In the genomic region with DNA sequence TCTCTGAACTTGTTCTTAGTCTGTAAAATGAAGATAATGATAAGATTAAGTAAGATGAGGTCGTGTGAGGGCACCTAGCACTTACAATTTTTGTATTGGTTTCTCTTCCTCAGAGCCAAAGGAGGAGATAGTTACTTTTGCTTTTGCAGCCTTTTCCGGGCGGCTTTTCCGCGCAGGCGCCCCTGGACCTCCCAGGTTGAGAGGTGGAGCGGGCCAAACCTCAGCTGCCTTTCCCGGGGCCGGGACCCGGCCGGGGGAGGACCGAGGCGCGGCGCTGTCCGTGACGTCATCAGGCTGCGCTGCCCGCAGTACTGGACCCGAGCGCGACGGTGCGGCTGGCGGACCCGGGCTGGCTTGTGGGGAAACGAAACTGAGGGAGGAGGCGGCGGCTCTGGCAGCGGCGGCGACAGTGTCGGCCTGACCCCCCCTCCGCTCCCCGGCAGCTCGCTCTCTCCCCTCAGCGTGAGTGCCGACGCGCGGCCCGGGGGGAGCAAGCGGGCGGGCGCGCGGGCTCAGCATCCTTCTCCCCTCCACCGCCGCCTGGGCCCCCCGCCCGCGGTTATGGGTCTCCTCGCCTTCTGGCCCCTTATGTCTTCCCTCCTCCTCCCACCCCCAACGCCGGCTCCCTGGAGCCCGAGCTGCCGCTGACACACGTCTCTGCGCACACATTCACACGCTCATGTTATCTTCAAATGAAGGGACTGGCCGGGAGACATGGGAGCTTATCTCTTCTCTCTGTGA, we compare ENCODE assay signal across 1 cellular context.
TF ChIP-seq lines count a peak whose summit lies in the region.

A gene with protein sequence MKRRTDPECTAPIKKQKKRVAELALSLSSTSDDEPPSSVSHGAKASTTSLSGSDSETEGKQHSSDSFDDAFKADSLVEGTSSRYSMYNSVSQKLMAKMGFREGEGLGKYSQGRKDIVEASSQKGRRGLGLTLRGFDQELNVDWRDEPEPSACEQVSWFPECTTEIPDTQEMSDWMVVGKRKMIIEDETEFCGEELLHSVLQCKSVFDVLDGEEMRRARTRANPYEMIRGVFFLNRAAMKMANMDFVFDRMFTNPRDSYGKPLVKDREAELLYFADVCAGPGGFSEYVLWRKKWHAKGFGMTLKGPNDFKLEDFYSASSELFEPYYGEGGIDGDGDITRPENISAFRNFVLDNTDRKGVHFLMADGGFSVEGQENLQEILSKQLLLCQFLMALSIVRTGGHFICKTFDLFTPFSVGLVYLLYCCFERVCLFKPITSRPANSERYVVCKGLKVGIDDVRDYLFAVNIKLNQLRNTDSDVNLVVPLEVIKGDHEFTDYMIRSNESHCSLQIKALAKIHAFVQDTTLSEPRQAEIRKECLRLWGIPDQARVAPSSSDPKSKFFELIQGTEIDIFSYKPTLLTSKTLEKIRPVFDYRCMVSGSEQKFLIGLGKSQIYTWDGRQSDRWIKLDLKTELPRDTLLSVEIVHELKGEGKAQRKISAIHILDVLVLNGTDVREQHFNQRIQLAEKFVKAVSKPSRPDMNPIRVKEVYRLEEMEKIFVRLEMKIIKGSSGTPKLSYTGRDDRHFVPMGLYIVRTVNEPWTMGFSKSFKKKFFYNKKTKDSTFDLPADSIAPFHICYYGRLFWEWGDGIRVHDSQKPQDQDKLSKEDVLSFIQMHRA (plus strand): TSS at position 306 of the 741 bp plus-strand sequence. CDS start 2,409 bp downstream, outside the sequence.

TF ChIP-seq in K562, 482 proteins besides CTCF, POLR2A, EP300 and RAD21 (continued from another document and continues in another):
- TF ChIP-seq, protein P1, sequence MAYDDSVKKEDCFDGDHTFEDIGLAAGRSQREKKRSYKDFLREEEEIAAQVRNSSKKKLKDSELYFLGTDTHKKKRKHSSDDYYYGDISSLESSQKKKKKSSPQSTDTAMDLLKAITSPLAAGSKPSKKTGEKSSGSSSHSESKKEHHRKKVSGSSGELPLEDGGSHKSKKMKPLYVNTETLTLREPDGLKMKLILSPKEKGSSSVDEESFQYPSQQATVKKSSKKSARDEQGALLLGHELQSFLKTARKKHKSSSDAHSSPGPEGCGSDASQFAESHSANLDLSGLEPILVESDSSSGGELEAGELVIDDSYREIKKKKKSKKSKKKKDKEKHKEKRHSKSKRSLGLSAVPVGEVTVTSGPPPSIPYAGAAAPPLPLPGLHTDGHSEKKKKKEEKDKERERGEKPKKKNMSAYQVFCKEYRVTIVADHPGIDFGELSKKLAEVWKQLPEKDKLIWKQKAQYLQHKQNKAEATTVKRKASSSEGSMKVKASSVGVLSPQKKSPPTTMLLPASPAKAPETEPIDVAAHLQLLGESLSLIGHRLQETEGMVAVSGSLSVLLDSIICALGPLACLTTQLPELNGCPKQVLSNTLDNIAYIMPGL (CRISPR knock-in tag; IDR thresholded peaks at IDR 0.05) = no peak
- TF ChIP-seq, protein P2, sequence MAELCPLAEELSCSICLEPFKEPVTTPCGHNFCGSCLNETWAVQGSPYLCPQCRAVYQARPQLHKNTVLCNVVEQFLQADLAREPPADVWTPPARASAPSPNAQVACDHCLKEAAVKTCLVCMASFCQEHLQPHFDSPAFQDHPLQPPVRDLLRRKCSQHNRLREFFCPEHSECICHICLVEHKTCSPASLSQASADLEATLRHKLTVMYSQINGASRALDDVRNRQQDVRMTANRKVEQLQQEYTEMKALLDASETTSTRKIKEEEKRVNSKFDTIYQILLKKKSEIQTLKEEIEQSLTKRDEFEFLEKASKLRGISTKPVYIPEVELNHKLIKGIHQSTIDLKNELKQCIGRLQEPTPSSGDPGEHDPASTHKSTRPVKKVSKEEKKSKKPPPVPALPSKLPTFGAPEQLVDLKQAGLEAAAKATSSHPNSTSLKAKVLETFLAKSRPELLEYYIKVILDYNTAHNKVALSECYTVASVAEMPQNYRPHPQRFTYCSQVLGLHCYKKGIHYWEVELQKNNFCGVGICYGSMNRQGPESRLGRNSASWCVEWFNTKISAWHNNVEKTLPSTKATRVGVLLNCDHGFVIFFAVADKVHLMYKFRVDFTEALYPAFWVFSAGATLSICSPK (IDR thresholded peaks at IDR 0.05; ENCODE audit: borderline replicate concordance) = no peak
- TF ChIP-seq ARID2 (IDR thresholded peaks at IDR 0.05) (no peak), ZFPM2 (CRISPR knock-in tag; IDR thresholded peaks at IDR 0.05) (peak; percentile 73; the same call in 1 of the 2 replicates), RFX5 (IDR thresholded peaks at IDR 0.05; ENCODE audit: low read depth, low read length) (peak; percentile 80), ESRRA (IDR thresholded peaks at IDR 0.05; ENCODE audit: borderline replicate concordance, low read depth) (peak; percentile 84), KDM2B (CRISPR knock-in tag; IDR thresholded peaks at IDR 0.05) (0 out of 2 replicates have a peak, but pooled peaks have one; percentile 50), ETV6 (IDR thresholded peaks at IDR 0.05; ENCODE audit: borderline replicate concordance in 1 of 2, low read depth in 2 of 2, low read length in 1 of 2) (0 out of 4 replicates have a peak, but pooled peaks of 1 of the 2 experiments have one; percentile 67), ETV6 (CRISPR knock-in tag; IDR thresholded peaks at IDR 0.05; ENCODE audit: borderline replicate concordance) (no peak), ZNF133 (CRISPR knock-in tag; IDR thresholded peaks at IDR 0.05) (0 out of 2 replicates have a peak, but pooled peaks have one; percentile 32), RBBP5 (IDR thresholded peaks at IDR 0.05; ENCODE audit: borderline replicate concordance, insufficient read depth, low read length, poor library complexity, severe bottlenecking) (peak; percentile 100), ZNF584 (CRISPR knock-in tag; IDR thresholded peaks at IDR 0.05; ENCODE audit: low read depth) (no peak), IFI16 (CRISPR knock-in tag; IDR thresholded peaks at IDR 0.05) (no peak), SP1 (CRISPR knock-in tag; IDR thresholded peaks at IDR 0.05) (peak; percentile 82), SRF (CRISPR knock-in tag; IDR thresholded peaks at IDR 0.05) (peak in 1 of 2 experiments; percentile 76; a peak in 2 of 4 replicates), ZNF282 (CRISPR knock-in tag; IDR thresholded peaks at IDR 0.05) (0 out of 2 replicates have a peak, but pooled peaks have one; percentile 28), HDGF (IDR thresholded peaks at IDR 0.05) (no peak), CXXC5 (CRISPR knock-in tag; IDR thresholded peaks at IDR 0.05) (peak; percentile 97), TEAD1 (CRISPR knock-in tag; IDR thresholded peaks at IDR 0.05) (peak in 1 of 2 experiments; percentile 14; a peak in 1 of 4 replicates), SAP30 (IDR thresholded peaks at IDR 0.05; ENCODE audit: borderline replicate concordance, insufficient read depth, low read depth, low read length, poor library complexity, severe bottlenecking) (peak; percentile 91)
- TF ChIP-seq, protein P3, sequence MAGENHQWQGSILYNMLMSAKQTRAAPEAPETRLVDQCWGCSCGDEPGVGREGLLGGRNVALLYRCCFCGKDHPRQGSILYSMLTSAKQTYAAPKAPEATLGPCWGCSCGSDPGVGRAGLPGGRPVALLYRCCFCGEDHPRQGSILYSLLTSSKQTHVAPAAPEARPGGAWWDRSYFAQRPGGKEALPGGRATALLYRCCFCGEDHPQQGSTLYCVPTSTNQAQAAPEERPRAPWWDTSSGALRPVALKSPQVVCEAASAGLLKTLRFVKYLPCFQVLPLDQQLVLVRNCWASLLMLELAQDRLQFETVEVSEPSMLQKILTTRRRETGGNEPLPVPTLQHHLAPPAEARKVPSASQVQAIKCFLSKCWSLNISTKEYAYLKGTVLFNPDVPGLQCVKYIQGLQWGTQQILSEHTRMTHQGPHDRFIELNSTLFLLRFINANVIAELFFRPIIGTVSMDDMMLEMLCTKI (IDR thresholded peaks at IDR 0.05; ENCODE audit: partially characterized antibody) = no peak
- TF ChIP-seq, protein P4, sequence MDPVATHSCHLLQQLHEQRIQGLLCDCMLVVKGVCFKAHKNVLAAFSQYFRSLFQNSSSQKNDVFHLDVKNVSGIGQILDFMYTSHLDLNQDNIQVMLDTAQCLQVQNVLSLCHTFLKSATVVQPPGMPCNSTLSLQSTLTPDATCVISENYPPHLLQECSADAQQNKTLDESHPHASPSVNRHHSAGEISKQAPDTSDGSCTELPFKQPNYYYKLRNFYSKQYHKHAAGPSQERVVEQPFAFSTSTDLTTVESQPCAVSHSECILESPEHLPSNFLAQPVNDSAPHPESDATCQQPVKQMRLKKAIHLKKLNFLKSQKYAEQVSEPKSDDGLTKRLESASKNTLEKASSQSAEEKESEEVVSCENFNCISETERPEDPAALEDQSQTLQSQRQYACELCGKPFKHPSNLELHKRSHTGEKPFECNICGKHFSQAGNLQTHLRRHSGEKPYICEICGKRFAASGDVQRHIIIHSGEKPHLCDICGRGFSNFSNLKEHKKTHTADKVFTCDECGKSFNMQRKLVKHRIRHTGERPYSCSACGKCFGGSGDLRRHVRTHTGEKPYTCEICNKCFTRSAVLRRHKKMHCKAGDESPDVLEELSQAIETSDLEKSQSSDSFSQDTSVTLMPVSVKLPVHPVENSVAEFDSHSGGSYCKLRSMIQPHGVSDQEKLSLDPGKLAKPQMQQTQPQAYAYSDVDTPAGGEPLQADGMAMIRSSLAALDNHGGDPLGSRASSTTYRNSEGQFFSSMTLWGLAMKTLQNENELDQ (CRISPR knock-in tag; IDR thresholded peaks at IDR 0.05; ENCODE audit: borderline replicate concordance) = no peak
- TF ChIP-seq, protein P5, sequence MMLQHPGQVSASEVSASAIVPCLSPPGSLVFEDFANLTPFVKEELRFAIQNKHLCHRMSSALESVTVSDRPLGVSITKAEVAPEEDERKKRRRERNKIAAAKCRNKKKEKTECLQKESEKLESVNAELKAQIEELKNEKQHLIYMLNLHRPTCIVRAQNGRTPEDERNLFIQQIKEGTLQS (IDR thresholded peaks at IDR 0.05) = peak; percentile 99
- TF ChIP-seq, protein P5 (CRISPR knock-in tag; conservative IDR thresholded peaks at IDR 0.05) = peak; percentile 78
- TF ChIP-seq, protein P6, sequence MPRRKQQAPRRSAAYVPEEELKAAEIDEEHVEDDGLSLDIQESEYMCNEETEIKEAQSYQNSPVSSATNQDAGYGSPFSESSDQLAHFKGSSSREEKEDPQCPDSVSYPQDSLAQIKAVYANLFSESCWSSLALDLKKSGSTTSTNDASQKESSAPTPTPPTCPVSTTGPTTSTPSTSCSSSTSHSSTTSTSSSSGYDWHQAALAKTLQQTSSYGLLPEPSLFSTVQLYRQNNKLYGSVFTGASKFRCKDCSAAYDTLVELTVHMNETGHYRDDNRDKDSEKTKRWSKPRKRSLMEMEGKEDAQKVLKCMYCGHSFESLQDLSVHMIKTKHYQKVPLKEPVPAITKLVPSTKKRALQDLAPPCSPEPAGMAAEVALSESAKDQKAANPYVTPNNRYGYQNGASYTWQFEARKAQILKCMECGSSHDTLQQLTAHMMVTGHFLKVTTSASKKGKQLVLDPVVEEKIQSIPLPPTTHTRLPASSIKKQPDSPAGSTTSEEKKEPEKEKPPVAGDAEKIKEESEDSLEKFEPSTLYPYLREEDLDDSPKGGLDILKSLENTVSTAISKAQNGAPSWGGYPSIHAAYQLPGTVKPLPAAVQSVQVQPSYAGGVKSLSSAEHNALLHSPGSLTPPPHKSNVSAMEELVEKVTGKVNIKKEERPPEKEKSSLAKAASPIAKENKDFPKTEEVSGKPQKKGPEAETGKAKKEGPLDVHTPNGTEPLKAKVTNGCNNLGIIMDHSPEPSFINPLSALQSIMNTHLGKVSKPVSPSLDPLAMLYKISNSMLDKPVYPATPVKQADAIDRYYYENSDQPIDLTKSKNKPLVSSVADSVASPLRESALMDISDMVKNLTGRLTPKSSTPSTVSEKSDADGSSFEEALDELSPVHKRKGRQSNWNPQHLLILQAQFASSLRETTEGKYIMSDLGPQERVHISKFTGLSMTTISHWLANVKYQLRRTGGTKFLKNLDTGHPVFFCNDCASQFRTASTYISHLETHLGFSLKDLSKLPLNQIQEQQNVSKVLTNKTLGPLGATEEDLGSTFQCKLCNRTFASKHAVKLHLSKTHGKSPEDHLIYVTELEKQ (CRISPR knock-in tag; IDR thresholded peaks at IDR 0.05) = peak; percentile 50; the same call in 1 of the 2 replicates
- TF ChIP-seq, protein P7, sequence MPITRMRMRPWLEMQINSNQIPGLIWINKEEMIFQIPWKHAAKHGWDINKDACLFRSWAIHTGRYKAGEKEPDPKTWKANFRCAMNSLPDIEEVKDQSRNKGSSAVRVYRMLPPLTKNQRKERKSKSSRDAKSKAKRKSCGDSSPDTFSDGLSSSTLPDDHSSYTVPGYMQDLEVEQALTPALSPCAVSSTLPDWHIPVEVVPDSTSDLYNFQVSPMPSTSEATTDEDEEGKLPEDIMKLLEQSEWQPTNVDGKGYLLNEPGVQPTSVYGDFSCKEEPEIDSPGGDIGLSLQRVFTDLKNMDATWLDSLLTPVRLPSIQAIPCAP (CRISPR knock-in tag; IDR thresholded peaks at IDR 0.05; ENCODE audit: borderline replicate concordance) = no peak; the same call in 1 of the 2 replicates
- TF ChIP-seq, protein P8, sequence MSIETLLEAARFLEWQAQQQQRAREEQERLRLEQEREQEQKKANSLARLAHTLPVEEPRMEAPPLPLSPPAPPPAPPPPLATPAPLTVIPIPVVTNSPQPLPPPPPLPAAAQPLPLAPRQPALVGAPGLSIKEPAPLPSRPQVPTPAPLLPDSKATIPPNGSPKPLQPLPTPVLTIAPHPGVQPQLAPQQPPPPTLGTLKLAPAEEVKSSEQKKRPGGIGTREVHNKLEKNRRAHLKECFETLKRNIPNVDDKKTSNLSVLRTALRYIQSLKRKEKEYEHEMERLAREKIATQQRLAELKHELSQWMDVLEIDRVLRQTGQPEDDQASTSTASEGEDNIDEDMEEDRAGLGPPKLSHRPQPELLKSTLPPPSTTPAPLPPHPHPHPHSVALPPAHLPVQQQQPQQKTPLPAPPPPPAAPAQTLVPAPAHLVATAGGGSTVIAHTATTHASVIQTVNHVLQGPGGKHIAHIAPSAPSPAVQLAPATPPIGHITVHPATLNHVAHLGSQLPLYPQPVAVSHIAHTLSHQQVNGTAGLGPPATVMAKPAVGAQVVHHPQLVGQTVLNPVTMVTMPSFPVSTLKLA (conservative IDR thresholded peaks at IDR 0.05) = peak; percentile 69 to 91
